ENCODE assay signal across 9 cellular contexts in genomic region chr2:36964496-36965058, GRCh38. TPM values are rescaled to one million over a fixed set of nuclear protein-coding genes. Genes with fewer than 3 reads are reported as not detected.
A peak's percentile ranks its signal among the peaks of the same experiment; 100 is the strongest.
DNase-seq lines count a peak whose midpoint lies in the region; ATAC-seq and TF ChIP-seq lines count a peak whose summit lies in the region.
"Had no signal": no experiment of that assay in that cellular context is flagged by ENCODE, and none has a peak within 500 bp of the region (broad histone marks: within the 10 kb centered on the region; RNA-seq: fewer than 3 reads in every experiment).

No MANE protein-coding gene starts in this region.

- no peaks in the 10 kb centered on the region for H3K9me3 Mint-ChIP-seq in MCF 10A (ENCODE audit: unreplicated experiment)

- no peak for ATAC-seq in aorta (ENCODE audit: low FRiP score)
- ATAC-seq in GM21528 (IDR thresholded peaks at IDR 0.05; ENCODE audit: low FRiP score, unreplicated experiment) = no peak

- H3K36me3 Mint-ChIP-seq in MCF 10A (ENCODE audit: insufficient read depth, unreplicated experiment) = no peaks in the 10 kb centered on the region

- POLR2A ChIA-PET in MCF 10A (lab: Yijun Ruan, JAX) = interaction anchor here (1.0 kb wide), 1 partner anchor 13 kb away, joined by 4 read pairs; no protein-coding TSS in a partner anchor

- 55% methylated on average over 5 of the region's 5 CpGs for WGBS in aorta, 2 donors

- CTCF ChIA-PET in MCF 10A (lab: Yijun Ruan, JAX) = interaction anchor here (0.9 kb wide), 1 partner anchor 46 kb away, joined by 3 read pairs; no protein-coding TSS in a partner anchor

- H3K4me3 ChIP-seq in AG09309 (ENCODE audit: control insufficient read depth, low read depth, low read length) (peak overlapping the region; percentile 82), HFF-Myc (replicated peaks; ENCODE audit: low read depth, low read length) (peak overlapping the region; percentile 89), mononuclear cell (ENCODE audit: low read length) (peak overlapping the region; percentile 2), aorta (ENCODE audit: low read length in 2 of 2) (peak overlapping the region in 1 of 2 donors; percentile 91)

- no peaks in the 10 kb centered on the region for H3K27me3 Mint-ChIP-seq in MCF 10A (ENCODE audit: insufficient read depth, unreplicated experiment)

- intact Hi-C loops in MCF 10A (cut with micrococcal nuclease) (no loop called here), aorta (cut with DNase I) (no loop called here)

- H3K27me3 ChIP-seq in mononuclear cell (ENCODE audit: insufficient read depth, low read length) (no peaks in the 10 kb centered on the region), aorta (ENCODE audit: control insufficient read depth in 1 of 2, insufficient read depth in 2 of 2, low read length in 1 of 2) (no peaks in the 10 kb centered on the region)

- no TSS peak for BruUV-seq in MCF 10A (replicated peaks; lab: Mats Ljungman, UMichigan)

- peaks cover 29% of the 10 kb centered on the region for H3K4me1 ChIP-seq in mononuclear cell (ENCODE audit: insufficient read depth, low read length)
- H3K4me1 ChIP-seq in aorta (ENCODE audit: control insufficient read depth in 1 of 2, insufficient read depth in 2 of 2, low read length in 2 of 2) = peaks cover 0 to 4% of the 10 kb centered on the region in 2 donors

- no peaks in the 10 kb centered on the region for H3K9me3 ChIP-seq in mononuclear cell (ENCODE audit: low read depth, low read length)
- no peaks in the 10 kb centered on the region for H3K9me3 ChIP-seq in aorta (ENCODE audit: control insufficient read depth, low read length)

- H3K4me1 Mint-ChIP-seq in MCF 10A (ENCODE audit: insufficient read depth, unreplicated experiment) = peaks cover 42% of the 10 kb centered on the region

- H3K27ac ChIP-seq in aorta (ENCODE audit: low read depth in 1 of 2, low read length in 2 of 2) = no peak overlapping the region

- no peaks in the 10 kb centered on the region for H3K36me3 ChIP-seq in aorta (ENCODE audit: control insufficient read depth in 1 of 2, insufficient read depth in 2 of 2, low read length in 1 of 2)

- peak overlapping the region; percentile 90 for H3K27ac Mint-ChIP-seq in MCF 10A (ENCODE audit: low read depth, unreplicated experiment)

- H3K4me3 Mint-ChIP-seq in MCF 10A (ENCODE audit: unreplicated experiment) = peak overlapping the region; percentile 90

- DNase-seq in AG09309 (ENCODE audit: low read depth) (no peak), HFF-Myc (ENCODE audit: extremely low read depth, low read depth) (no peak), MCF 10A (ENCODE audit: unreplicated experiment) (no peak), aorta (no peak), DMS153 treated with DMSO at 0.1 percent for 48 hours (lab: John Stamatoyannopoulos, UW; ENCODE audit: unreplicated experiment) (no peak), HK-2 (ENCODE audit: unreplicated experiment) (no peak)
- DNase-seq: NCI-H446 treated with DMSO at 0.1 percent for 48 hours had no signal

- no peak for TF ChIP-seq CTCF in AG09309 (IDR thresholded peaks at IDR 0.05; ENCODE audit: control insufficient read depth, insufficient read depth, low read depth, low read length, missing control alignments)
- no peak for TF ChIP-seq CTCF in HFF-Myc (IDR thresholded peaks at IDR 0.05; ENCODE audit: low read depth, low read length, missing control alignments)
- no peak for TF ChIP-seq CTCF in MCF 10A (IDR thresholded peaks at IDR 0.05; ENCODE audit: unreplicated experiment)

RNA-seq across cellular contexts. Expression of gene STRN, which starts 1.8 kb away (rescaled TPM):
- 24.9 and 25.3 TPM in 2 replicates for total RNA-seq in MCF 10A (2022)
- total RNA-seq in mononuclear cell = 18.5 TPM
- total RNA-seq in aorta = 10 to 100 TPM; 31.8 to 33.8 TPM
- 1 to 10 TPM; 5.1 to 6.1 TPM for polyA plus RNA-seq in aorta
